Comparison of ENCODE assay signal across 16 cellular contexts in the genomic region with DNA sequence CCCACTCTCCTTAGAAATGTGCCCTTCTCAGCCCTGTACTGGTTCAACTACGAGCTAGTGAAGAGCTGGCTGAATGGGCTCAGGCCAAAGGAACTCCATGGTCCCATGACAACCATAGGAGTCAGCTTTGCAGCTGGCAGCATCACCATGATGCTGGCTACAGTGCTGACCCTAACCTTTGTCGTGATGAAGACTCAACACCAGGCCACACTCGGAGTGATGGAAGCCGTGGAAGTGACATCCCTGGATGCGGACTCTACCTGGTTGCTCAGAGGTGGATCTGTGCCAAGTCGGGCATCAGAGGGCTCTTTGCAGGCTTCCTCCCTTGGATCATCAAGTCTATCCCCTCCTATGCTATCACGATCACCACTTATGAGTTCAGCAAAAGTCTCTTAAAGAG. TPM values are rescaled to one million over a fixed set of nuclear protein-coding genes. Genes with fewer than 3 reads are reported as not detected.
A peak's percentile ranks its signal among the peaks of the same experiment; 100 is the strongest.
DNase-seq lines count a peak whose midpoint lies in the region; ATAC-seq and TF ChIP-seq lines count a peak whose summit lies in the region.
"Had no signal": no experiment of that assay in that cellular context is flagged by ENCODE, and none has a peak within 500 bp of the region (broad histone marks: within the 10 kb centered on the region; RNA-seq: fewer than 3 reads in every experiment).

No MANE protein-coding gene starts in this region.

- H3K27ac Mint-ChIP-seq in activated naive CD8-positive, alpha-beta T cell = peak overlapping the region; percentile 16
- no peak overlapping the region for H3K27ac Mint-ChIP-seq in activated naive CD8-positive, alpha-beta T cell treated with anti-CD3 and anti-CD28 coated beads, Interleukin-2, amount 50 U/mL, for 24 hours
- H3K27ac Mint-ChIP-seq: CD4-positive, alpha-beta memory T cell had no signal

- TF ChIP-seq CTCF in Panc1 (IDR thresholded peaks at IDR 0.05) (no peak), esophagus muscularis mucosa (IDR thresholded peaks at IDR 0.05) (no peak), foreskin keratinocyte (conservative IDR thresholded peaks at IDR 0.05) (no peak), testis (IDR thresholded peaks at IDR 0.05) (no peak)

- intact Hi-C loops in Panc1 (cut with micrococcal nuclease; ENCODE audit: unreplicated experiment) (no loop called here), esophagus muscularis mucosa (cut with DNase I) (no loop called here), testis (cut with DNase I; ENCODE audit: low total_unique reads) (no loop called here)

- H3K4me1 ChIP-seq in Panc1 (ENCODE audit: control insufficient read depth, insufficient read depth, low read length) = peaks cover 10% of the 10 kb centered on the region
- H3K4me1 ChIP-seq in esophagus muscularis mucosa = peaks cover 3 to 21% (median 16%) of the 10 kb centered on the region in 4 donors
- H3K4me1 ChIP-seq in foreskin keratinocyte = no peaks in the 10 kb centered on the region
- no peaks in the 10 kb centered on the region for H3K4me1 ChIP-seq in testis

- POLR2A ChIA-PET in Panc1 (lab: Charles Lee) = no interaction called here

- in situ Hi-C loops in Panc1 (cut with HindIII; ENCODE audit: low pct_unique_long_range_greater_than_20kb, low sequenced_read_pairs) = no loop called here

- ATAC-seq in activated naive CD8-positive, alpha-beta T cell treated with anti-CD3 and anti-CD28 coated beads, Interleukin-2, amount 50 U/mL, for 24 hours = no peak
- ATAC-seq in Panc1 (peak; percentile 49), foreskin keratinocyte (no peak), GM18870 (IDR thresholded peaks at IDR 0.05; ENCODE audit: unreplicated experiment) (no peak)

- 90% methylated on average over 6 of the region's 7 CpGs for WGBS in esophagus muscularis mucosa
- WGBS in testis, 2 donors = 92 to 93% methylated on average over 6 to 7 of the region's 7 CpGs

- no peak for DNase-seq in activated naive CD8-positive, alpha-beta T cell treated with anti-CD3 and anti-CD28 coated beads, Interleukin-2, amount 50 U/mL, for 24 hours
- no peak for DNase-seq in Panc1 (ENCODE audit: low read depth, low spot score)
- peak; percentile 77 for DNase-seq in esophagus muscularis mucosa (ENCODE audit: extremely low spot score)
- no peak for DNase-seq in foreskin keratinocyte
- no peak for DNase-seq in testis
- DNase-seq: 8988T; AML-193; C1 segment of cervical spinal cord; CD4-positive, alpha-beta memory T cell; DMS79; GOT3; H9 had no signal

- CTCF ChIA-PET in Panc1 (lab: Charles Lee) = no interaction called here

- peaks cover 35% of the 10 kb centered on the region for H3K4me1 Mint-ChIP-seq in activated naive CD8-positive, alpha-beta T cell (ENCODE audit: low read depth)
- peaks cover 29% of the 10 kb centered on the region for H3K4me1 Mint-ChIP-seq in activated naive CD8-positive, alpha-beta T cell treated with anti-CD3 and anti-CD28 coated beads, Interleukin-2, amount 50 U/mL, for 24 hours

- H3K27me3 Mint-ChIP-seq in activated naive CD8-positive, alpha-beta T cell = no peaks in the 10 kb centered on the region
- no peaks in the 10 kb centered on the region for H3K27me3 Mint-ChIP-seq in activated naive CD8-positive, alpha-beta T cell treated with anti-CD3 and anti-CD28 coated beads, Interleukin-2, amount 50 U/mL, for 24 hours
- H3K27me3 Mint-ChIP-seq: CD4-positive, alpha-beta memory T cell had no signal

- no peaks in the 10 kb centered on the region for H3K36me3 ChIP-seq in Panc1 (ENCODE audit: control insufficient read depth, insufficient read depth, low read length)
- H3K36me3 ChIP-seq in esophagus muscularis mucosa = peaks cover 0 to 6% (median 0%) of the 10 kb centered on the region in 4 donors
- H3K36me3 ChIP-seq in testis (ENCODE audit: low read depth, missing control alignments) = no peaks in the 10 kb centered on the region

- no TSS peak for BruUV-seq in Panc1 (replicated peaks; lab: Mats Ljungman, UMichigan)

- no peaks in the 10 kb centered on the region for H3K9me3 Mint-ChIP-seq in activated naive CD8-positive, alpha-beta T cell (ENCODE audit: low read depth)
- H3K9me3 Mint-ChIP-seq in activated naive CD8-positive, alpha-beta T cell treated with anti-CD3 and anti-CD28 coated beads, Interleukin-2, amount 50 U/mL, for 24 hours = no peaks in the 10 kb centered on the region
- H3K9me3 Mint-ChIP-seq: CD4-positive, alpha-beta memory T cell; H9 had no signal

- TF ChIP-seq POLR2A in esophagus muscularis mucosa (IDR thresholded peaks at IDR 0.05; ENCODE audit: low read depth) = no peak
- TF ChIP-seq POLR2A in testis (IDR thresholded peaks at IDR 0.05) = no peak

- H3K27me3 ChIP-seq in Panc1 (ENCODE audit: control insufficient read depth, insufficient read depth, low read length) (no peaks in the 10 kb centered on the region), esophagus muscularis mucosa (no peaks in the 10 kb centered on the region), foreskin keratinocyte (no peaks in the 10 kb centered on the region), testis (no peaks in the 10 kb centered on the region)

- H3K36me3 Mint-ChIP-seq in activated naive CD8-positive, alpha-beta T cell = peaks cover 3% of the 10 kb centered on the region
- peaks cover 7% of the 10 kb centered on the region for H3K36me3 Mint-ChIP-seq in activated naive CD8-positive, alpha-beta T cell treated with anti-CD3 and anti-CD28 coated beads, Interleukin-2, amount 50 U/mL, for 24 hours (ENCODE audit: low read depth)
- H3K36me3 Mint-ChIP-seq: CD4-positive, alpha-beta memory T cell had no signal

- H3K4me3 ChIP-seq in Panc1 (ENCODE audit: low read depth in 2 of 2, low read length in 2 of 2) = no peak overlapping the region
- H3K4me3 ChIP-seq in esophagus muscularis mucosa = no peak overlapping the region
- H3K4me3 ChIP-seq in testis = no peak overlapping the region

- H3K4me3 Mint-ChIP-seq in activated naive CD8-positive, alpha-beta T cell = no peak overlapping the region
- no peak overlapping the region for H3K4me3 Mint-ChIP-seq in activated naive CD8-positive, alpha-beta T cell treated with anti-CD3 and anti-CD28 coated beads, Interleukin-2, amount 50 U/mL, for 24 hours
- H3K4me3 Mint-ChIP-seq: CD4-positive, alpha-beta memory T cell; H9 had no signal

- no peaks in the 10 kb centered on the region for H3K9me3 ChIP-seq in Panc1 (ENCODE audit: control insufficient read depth, insufficient read depth, low read depth, low read length)
- no peaks in the 10 kb centered on the region for H3K9me3 ChIP-seq in esophagus muscularis mucosa
- H3K9me3 ChIP-seq in testis = no peaks in the 10 kb centered on the region

- TF ChIP-seq EP300 in esophagus muscularis mucosa (IDR thresholded peaks at IDR 0.05) = no peak

- H3K27ac ChIP-seq in Panc1 (ENCODE audit: low read length) (no peak overlapping the region), esophagus muscularis mucosa (replicated peaks in 1 of 4) (no peak overlapping the region), foreskin keratinocyte (no peak overlapping the region), testis (no peak overlapping the region)

RNA-seq across cellular contexts. Expression of a gene that starts 11.6 kb away (rescaled TPM):
- total RNA-seq in Panc1 (2021; ENCODE audit: unreplicated experiment) = 83.6 TPM
- 29.3 TPM for polyA plus RNA-seq in Panc1 (2012; ENCODE audit: insufficient read length)
- 10 to 100 TPM; 21.4 to 34.9 (median 31.8) TPM for total RNA-seq in esophagus muscularis mucosa
- 47.9 and 57.2 TPM in 2 replicates for total RNA-seq in foreskin keratinocyte
- polyA plus RNA-seq in foreskin keratinocyte = 18.1 and 18.8 TPM in 2 replicates
- 100 to 1,000 TPM; 223 to 307 TPM for total RNA-seq in testis
- polyA plus RNA-seq in testis (ENCODE audit: insufficient read depth, low read depth, low replicate concordance) = 333 TPM

RNA-seq across cellular contexts. Expression of a gene that starts 14.1 kb away (rescaled TPM):
- total RNA-seq in Panc1 (2021; ENCODE audit: unreplicated experiment) (2.2 TPM), esophagus muscularis mucosa (not detected), foreskin keratinocyte (0.67 and 1.5 TPM in 2 replicates), testis (10 to 100 TPM; 11.5 to 29.4 TPM)
- polyA plus RNA-seq in Panc1 (2012; ENCODE audit: insufficient read length) = 6.8 TPM
- polyA plus RNA-seq in foreskin keratinocyte (2.0 and 3.1 TPM in 2 replicates), testis (ENCODE audit: insufficient read depth, low read depth, low replicate concordance) (80.5 TPM)
- total RNA-seq: CD4-positive, alpha-beta memory T cell; G401; HT1080 had no signal
